Comparison of ENCODE assay signal across 1 cellular context in genomic region chr10:21525367-21526183, GRCh38.
TF ChIP-seq lines count a peak whose summit lies in the region.

TSS of gene SKIDA1 (minus strand) at chr10:21525682. CDS start at chr10:21517822, 7,860 bp downstream.

TF ChIP-seq in SK-N-SH, 30 proteins besides CTCF, POLR2A, EP300 and RAD21 (continued from another document):
- no peak; the same call in 1 of the 2 replicates for TF ChIP-seq REST (IDR thresholded peaks at IDR 0.05; ENCODE audit: low read depth, low read length)
- TF ChIP-seq USF1 (IDR thresholded peaks at IDR 0.05; ENCODE audit: borderline replicate concordance, low read depth), result no peak
- peak; percentile 1; the same call in 1 of the 2 replicates for TF ChIP-seq SMC3 (IDR thresholded peaks at IDR 0.05; ENCODE audit: low read depth, low read length)
- TF ChIP-seq NFIC (IDR thresholded peaks at IDR 0.05; ENCODE audit: borderline replicate concordance), result 0 out of 2 replicates have a peak, but pooled peaks have one; percentile 11
- no peak for TF ChIP-seq RFX5 (IDR thresholded peaks at IDR 0.05; ENCODE audit: low read length)
- TF ChIP-seq ELF1 (IDR thresholded peaks at IDR 0.05), result no peak
- TF ChIP-seq JUND (IDR thresholded peaks at IDR 0.05), result no peak
- peak; percentile 69; the same call in 1 of the 2 replicates for TF ChIP-seq POLR2AphosphoS5 (IDR thresholded peaks at IDR 0.05; ENCODE audit: low read depth, low read length)
- TF ChIP-seq FOSL2 (IDR thresholded peaks at IDR 0.05; ENCODE audit: borderline replicate concordance, low read depth), result no peak
- TF ChIP-seq IRF3 (IDR thresholded peaks at IDR 0.05; ENCODE audit: low read depth, low read length), result no peak
- no peak for TF ChIP-seq EZH2phosphoT487 (IDR thresholded peaks at IDR 0.05; ENCODE audit: borderline replicate concordance, low read depth)
- no peak for TF ChIP-seq ZBTB33 (IDR thresholded peaks at IDR 0.05; ENCODE audit: borderline replicate concordance, low read depth)
- TF ChIP-seq YY1 (IDR thresholded peaks at IDR 0.05; ENCODE audit: low read depth), result 0 out of 2 replicates have a peak, but pooled peaks have one; percentile 19
- 0 out of 2 replicates have a peak, but pooled peaks have one; percentile 44 for TF ChIP-seq RCOR1 (IDR thresholded peaks at IDR 0.05; ENCODE audit: low read length)
- TF ChIP-seq FOXM1 (IDR thresholded peaks at IDR 0.05; ENCODE audit: low read depth), result no peak
- no peak; the same call in none of the 2 replicates for TF ChIP-seq TCF12 (IDR thresholded peaks at IDR 0.05)
- no peak for TF ChIP-seq TEAD4 (IDR thresholded peaks at IDR 0.05; ENCODE audit: borderline replicate concordance, insufficient read depth)
- TF ChIP-seq MAX (IDR thresholded peaks at IDR 0.05; ENCODE audit: low read depth), result 0 out of 2 replicates have a peak, but pooled peaks have one; percentile 57
- TF ChIP-seq NRF1 (IDR thresholded peaks at IDR 0.05; ENCODE audit: low read depth, low read length), result no peak
- TF ChIP-seq TAF1 (IDR thresholded peaks at IDR 0.05; ENCODE audit: borderline replicate concordance, low read depth, low read length), result peak; percentile 49
- no peak for TF ChIP-seq MEF2A (IDR thresholded peaks at IDR 0.05; ENCODE audit: borderline replicate concordance, low read depth)
- TF ChIP-seq CHD2 (IDR thresholded peaks at IDR 0.05; ENCODE audit: low read length, partially characterized antibody), result peak; percentile 87
- TF ChIP-seq PBX3 (IDR thresholded peaks at IDR 0.05), result peak; percentile 62
